In genomic region chr6:38720295-38720694, GRCh38 we compare ENCODE assay signal across 14 cellular contexts. TPM values are rescaled to one million over a fixed set of nuclear protein-coding genes. Genes with fewer than 3 reads are reported as not detected.
DNase-seq lines count a peak whose midpoint lies in the region; ATAC-seq and TF ChIP-seq lines count a peak whose summit lies in the region.
"Had no signal": no experiment of that assay in that cellular context is flagged by ENCODE, and none has a peak within 500 bp of the region (broad histone marks: within the 10 kb centered on the region; RNA-seq: fewer than 3 reads in every experiment).

No MANE protein-coding gene starts in this region.

- ATAC-seq in RWPE2 (ENCODE audit: low read depth) (0 out of 3 replicates have a peak, but pooled peaks have one; percentile 12), HG02884 (IDR thresholded peaks at IDR 0.05; ENCODE audit: unreplicated experiment) (no peak)
- no peak for ATAC-seq in activated naive CD8-positive, alpha-beta T cell treated with anti-CD3 and anti-CD28 coated beads, Interleukin-2, amount 50 U/mL, for 24 hours

- peaks cover 8% of the 10 kb centered on the region for H3K4me1 Mint-ChIP-seq in activated naive CD8-positive, alpha-beta T cell treated with anti-CD3 and anti-CD28 coated beads, Interleukin-2, amount 50 U/mL, for 24 hours

- no peak overlapping the region for H3K4me3 Mint-ChIP-seq in activated naive CD8-positive, alpha-beta T cell treated with anti-CD3 and anti-CD28 coated beads, Interleukin-2, amount 50 U/mL, for 24 hours
- H3K4me3 Mint-ChIP-seq: activated naive CD4-positive, alpha-beta T cell treated with anti-CD3 and anti-CD28 coated beads, Interleukin-2, amount 10 ng/mL, durations not matched to agents 7 days and 5 days had no signal

- peaks cover 7% of the 10 kb centered on the region for H3K9me3 Mint-ChIP-seq in activated naive CD8-positive, alpha-beta T cell treated with anti-CD3 and anti-CD28 coated beads, Interleukin-2, amount 50 U/mL, for 24 hours
- H3K9me3 Mint-ChIP-seq: activated naive CD4-positive, alpha-beta T cell treated with anti-CD3 and anti-CD28 coated beads, Interleukin-2, amount 10 ng/mL, durations not matched to agents 7 days and 5 days had no signal

- H3K27me3 Mint-ChIP-seq in activated naive CD8-positive, alpha-beta T cell treated with anti-CD3 and anti-CD28 coated beads, Interleukin-2, amount 50 U/mL, for 24 hours: peaks cover 45% of the 10 kb centered on the region

- POLR2A ChIA-PET in GM10248 (lab: Yijun Ruan, JAX): no interaction called here

- H3K27ac Mint-ChIP-seq in activated naive CD8-positive, alpha-beta T cell treated with anti-CD3 and anti-CD28 coated beads, Interleukin-2, amount 50 U/mL, for 24 hours: no peak overlapping the region
- H3K27ac Mint-ChIP-seq: activated naive CD4-positive, alpha-beta T cell treated with anti-CD3 and anti-CD28 coated beads, Interleukin-2, amount 10 ng/mL, durations not matched to agents 7 days and 5 days had no signal

- DNase-seq in AG09309 (ENCODE audit: low read depth) (no peak), H7 (peak; percentile 63), RWPE2 (ENCODE audit: low spot score) (no peak), iPS DF 19.7 (ENCODE audit: low read depth, low spot score) (peak; percentile 20), GM10248 (ENCODE audit: extremely low spot score) (no peak), C1 segment of cervical spinal cord (lab: John Stamatoyannopoulos, UW) (no peak)
- DNase-seq in activated naive CD8-positive, alpha-beta T cell treated with anti-CD3 and anti-CD28 coated beads, Interleukin-2, amount 50 U/mL, for 24 hours: no peak
- DNase-seq: activated CD4-positive, alpha-beta T cell treated with anti-CD3 and anti-CD28 coated beads, Interleukin-2, amount 50 U/mL, for 4 hours; activated naive CD4-positive, alpha-beta T cell treated with anti-CD3 and anti-CD28 coated beads, Interleukin-2, amount 10 ng/mL, durations not matched to agents 7 days and 5 days; effector CD8-positive, alpha-beta T cell; hypothalamus; NCI-H2171 treated with DMSO at 0.1 percent for 48 hours had no signal

- CTCF ChIA-PET in GM10248 (lab: Yijun Ruan, JAX): interaction anchor here (1.3 to 2.2 kb wide), 2 partner anchors 9 to 226 kb away, joined by 3 to 6 read pairs; no protein-coding TSS in a partner anchor

- H3K27ac ChIP-seq in RWPE2 (ENCODE audit: poor library complexity, severe bottlenecking): no peak overlapping the region
- H3K27ac ChIP-seq: BLaER1 treated with 17β-estradiol and CSF1 and Interleukin-3, amounts not matched to agents 10 nM and 100 nM had no signal

- TF ChIP-seq CTCF in AG09309 (IDR thresholded peaks at IDR 0.05; ENCODE audit: control insufficient read depth, insufficient read depth, low read depth, low read length, missing control alignments) (peak; percentile 13), RWPE2 (IDR thresholded peaks at IDR 0.05; ENCODE audit: poor library complexity, severe bottlenecking) (peak; percentile 33), GM10248 (IDR thresholded peaks at IDR 0.05; ENCODE audit: control extremely low read depth, extremely low read depth, low read depth, missing control alignments) (no peak)

- H3K27me3 ChIP-seq in H7 (ENCODE audit: control insufficient read depth, insufficient read depth, low read length) (no peaks in the 10 kb centered on the region), RWPE2 (ENCODE audit: insufficient read depth, poor library complexity, severe bottlenecking) (no peaks in the 10 kb centered on the region)
- H3K27me3 ChIP-seq: BLaER1 treated with 17β-estradiol and CSF1 and Interleukin-3, amounts not matched to agents 10 nM and 100 nM had no signal

- no peaks in the 10 kb centered on the region for H3K4me1 ChIP-seq in RWPE2 (ENCODE audit: insufficient read depth, poor library complexity, severe bottlenecking)
- H3K4me1 ChIP-seq: BLaER1 treated with 17β-estradiol and CSF1 and Interleukin-3, amounts not matched to agents 10 nM and 100 nM had no signal

- no peaks in the 10 kb centered on the region for H3K36me3 Mint-ChIP-seq in activated naive CD8-positive, alpha-beta T cell treated with anti-CD3 and anti-CD28 coated beads, Interleukin-2, amount 50 U/mL, for 24 hours (ENCODE audit: low read depth)

- no peaks in the 10 kb centered on the region for H3K9me3 ChIP-seq in RWPE2 (ENCODE audit: severe bottlenecking)

- H3K4me3 ChIP-seq in AG09309 (ENCODE audit: control insufficient read depth, low read depth, low read length): no peak overlapping the region
- H3K4me3 ChIP-seq in H7 (ENCODE audit: insufficient read depth, low read depth, low read length): no peak overlapping the region
- H3K4me3 ChIP-seq in RWPE2 (ENCODE audit: severe bottlenecking): no peak overlapping the region
- H3K4me3 ChIP-seq: BLaER1 treated with 17β-estradiol and CSF1 and Interleukin-3, amounts not matched to agents 10 nM and 100 nM had no signal

- H3K36me3 ChIP-seq in H7 (replicated peaks; ENCODE audit: control insufficient read depth, insufficient read depth, low read length) (no peaks in the 10 kb centered on the region), RWPE2 (ENCODE audit: low read depth) (no peaks in the 10 kb centered on the region)
- H3K36me3 ChIP-seq: BLaER1 treated with 17β-estradiol and CSF1 and Interleukin-3, amounts not matched to agents 10 nM and 100 nM had no signal

RNA-seq across cellular contexts. Expression of gene DNAH8, which starts 5.2 kb away (rescaled TPM):
- total RNA-seq in H7 (2014; rRNA removed; shearing (Covaris generic)): 0.03 TPM in 1 of 2 replicates, not detected in the other

RNA-seq across cellular contexts. Expression of gene GLO1, which starts 17.4 kb away (rescaled TPM):
- 240 and 259 TPM in 2 replicates for total RNA-seq in H7 (2014; rRNA removed; shearing (Covaris generic))

Comparison
In these comparisons a context has a peak if more than half of its experiments do, and no peak if none do; other contexts are left out.
1. DNase-seq: peak in H7 (single experiment) and iPS DF 19.7 (single experiment); none in AG09309 (single experiment), RWPE2 (single experiment), activated naive CD8-positive, alpha-beta T cell treated with anti-CD3 and anti-CD28 coated beads, Interleukin-2, amount 50 U/mL, for 24 hours (single experiment), GM10248 (single experiment) and C1 segment of cervical spinal cord (0 of 14).